In the genomic region with DNA sequence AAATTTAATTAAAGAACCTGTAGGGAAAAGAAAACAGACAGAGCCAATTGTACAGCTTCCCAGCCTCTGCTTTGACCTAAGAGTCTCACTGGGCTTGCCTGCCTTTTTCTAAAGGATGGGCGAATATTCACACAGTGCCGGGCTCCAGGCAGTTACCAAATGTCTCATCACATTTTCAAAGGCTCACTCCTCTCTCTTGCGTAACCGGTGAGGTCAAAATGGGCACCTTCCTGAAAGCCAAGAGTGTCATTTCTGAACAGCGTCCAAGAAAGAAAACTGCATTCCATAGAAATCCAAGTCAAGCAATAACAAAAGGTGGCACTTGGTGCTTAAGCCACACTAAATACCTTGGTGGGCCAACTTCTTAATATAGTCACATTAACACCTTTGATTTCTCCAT, we compare ENCODE assay signal across 12 cellular contexts. TPM values are rescaled to one million over a fixed set of nuclear protein-coding genes. Genes with fewer than 3 reads are reported as not detected.
DNase-seq lines count a peak whose midpoint lies in the region; ATAC-seq and TF ChIP-seq lines count a peak whose summit lies in the region.
"Had no signal": no experiment of that assay in that cellular context is flagged by ENCODE, and none has a peak within 500 bp of the region (broad histone marks: within the 10 kb centered on the region; RNA-seq: fewer than 3 reads in every experiment).

No MANE protein-coding gene starts in this region.

- ATAC-seq in body of pancreas (peak; percentile 61), HG03378 (IDR thresholded peaks at IDR 0.05; ENCODE audit: unreplicated experiment) (no peak)
- ATAC-seq: activated naive CD8-positive, alpha-beta T cell treated with anti-CD3 and anti-CD28 coated beads, Interleukin-2, amount 50 U/mL, for 24 hours had no signal

- H3K9me2 ChIP-seq in OCI-LY7 (ENCODE audit: insufficient read depth, low read length), result no peaks in the 10 kb centered on the region

- DNase-seq in LHCN-M2 (ENCODE audit: low read depth), result peak; percentile 89
- peak; percentile 15 to 47 (median 36) for DNase-seq in body of pancreas
- peak; percentile 75 for DNase-seq in kidney glomerular epithelial cell (lab: John Stamatoyannopoulos, UW)
- peak in 1 of 2 donors; percentile 78 for DNase-seq in suprapubic skin (ENCODE audit: low spot score in 2 of 2)
- no peak for DNase-seq in NCI-H748 (lab: John Stamatoyannopoulos, UW; ENCODE audit: unreplicated experiment)
- no peak for DNase-seq in OCI-LY7 (ENCODE audit: low spot score)
- no peak for DNase-seq in NCI-H146 (lab: John Stamatoyannopoulos, UW)
- DNase-seq: activated naive CD8-positive, alpha-beta T cell treated with anti-CD3 and anti-CD28 coated beads, Interleukin-2, amount 50 U/mL, for 24 hours; GOT3; NCI-H1092 treated with DMSO at 0.1 percent for 48 hours had no signal

- H3K27ac ChIP-seq in body of pancreas (peak overlapping the region; percentile 35 to 68 (median 50)), suprapubic skin (peak overlapping the region; percentile 93), OCI-LY7 (ENCODE audit: low read depth, low read length, poor library complexity, severe bottlenecking) (no peak overlapping the region)

- H3K4me2 ChIP-seq in OCI-LY7 (ENCODE audit: low read length), result no peak overlapping the region

- no peaks in the 10 kb centered on the region for H3K27me3 ChIP-seq in body of pancreas
- H3K27me3 ChIP-seq in suprapubic skin, result no peaks in the 10 kb centered on the region

- H4K20me1 ChIP-seq in OCI-LY7 (ENCODE audit: insufficient read depth, low read length), result no peaks in the 10 kb centered on the region

- no peak for TF ChIP-seq CTCF in body of pancreas (IDR thresholded peaks at IDR 0.05)
- no peak for TF ChIP-seq CTCF in suprapubic skin (IDR thresholded peaks at IDR 0.05)
- no peak for TF ChIP-seq CTCF in OCI-LY7 (conservative IDR thresholded peaks at IDR 0.05; ENCODE audit: low read length)

- WGBS in body of pancreas, 2 donors, result 30 to 49% methylated on average over 5 of the region's 5 CpGs
- 24% methylated on average over 5 of the region's 5 CpGs for WGBS in suprapubic skin

- no TSS peak for BruUV-seq in OCI-LY7 (replicated peaks; lab: Mats Ljungman, UMichigan)

- H3K4me3 ChIP-seq in body of pancreas, result no peak overlapping the region
- peak overlapping the region; percentile 64 for H3K4me3 ChIP-seq in suprapubic skin
- H3K4me3 ChIP-seq in OCI-LY7 (ENCODE audit: low read depth, low read length, poor library complexity, severe bottlenecking), result no peak overlapping the region

- CTCF ChIA-PET in OCI-LY7 (lab: Charles Lee; ENCODE audit: unreplicated experiment), result no interaction called here

- intact Hi-C loops in body of pancreas (cut with DNase I), result no loop called here
- intact Hi-C loops in OCI-LY7 (cut with micrococcal nuclease; ENCODE audit: unreplicated experiment), result no loop called here

- no peak for TF ChIP-seq EP300 in suprapubic skin (IDR thresholded peaks at IDR 0.05)

- H3K4me1 ChIP-seq in body of pancreas (peaks cover 29% of the 10 kb centered on the region), suprapubic skin (peaks cover 35% of the 10 kb centered on the region), OCI-LY7 (ENCODE audit: insufficient read depth, low read length, poor library complexity, severe bottlenecking) (no peaks in the 10 kb centered on the region)

- H3K9me3 ChIP-seq in body of pancreas (no peaks in the 10 kb centered on the region), suprapubic skin (no peaks in the 10 kb centered on the region), OCI-LY7 (ENCODE audit: low read length) (no peaks in the 10 kb centered on the region)

- H3K36me3 ChIP-seq in body of pancreas (replicated peaks in 1 of 2; ENCODE audit: insufficient read depth in 1 of 2, low read depth in 2 of 2) (no peaks in the 10 kb centered on the region), suprapubic skin (no peaks in the 10 kb centered on the region), OCI-LY7 (ENCODE audit: insufficient read depth, low read length) (no peaks in the 10 kb centered on the region)

- POLR2A ChIA-PET in OCI-LY7 (lab: Charles Lee), result no interaction called here

- H3K79me2 ChIP-seq in OCI-LY7 (ENCODE audit: insufficient read depth, low read depth, low read length), result no peaks in the 10 kb centered on the region

- no peak for TF ChIP-seq POLR2A in body of pancreas (IDR thresholded peaks at IDR 0.05)
- TF ChIP-seq POLR2A in suprapubic skin (IDR thresholded peaks at IDR 0.05), result no peak

- H2AFZ ChIP-seq in OCI-LY7 (ENCODE audit: low read length), result no peak overlapping the region

RNA-seq across cellular contexts. Expression of a gene that starts 0.7 kb away (rescaled TPM):
- total RNA-seq in LHCN-M2 (2014; rRNA removed), result 56.5 and 75.1 TPM in 2 replicates
- 15.7 TPM for polyA plus RNA-seq in LHCN-M2 (2012)
- total RNA-seq in body of pancreas, result 10 to 100 TPM in 1 of 2 donors, 1 to 10 TPM in 1; 8.0 to 13.5 TPM
- 100 to 1,000 TPM; 111 to 183 (median 138) TPM for total RNA-seq in suprapubic skin
- total RNA-seq in OCI-LY7 (2014; rRNA removed; shearing (Covaris generic)), result not detected in 2 replicates
- not detected in 2 replicates for total RNA-seq in OCI-LY7 (2022)
- total RNA-seq: T-helper 2 cell treated with Interferon-gamma antibody and Interleukin-4, amounts not matched to agents 100 ng/mL and 5 ng/mL, for 36 hours had no signal

Comparison
In these comparisons a context has a peak if more than half of its experiments do, and no peak if none do; other contexts are left out.
1. DNase-seq: peak in LHCN-M2 (single experiment), body of pancreas (4 of 4) and kidney glomerular epithelial cell (single experiment); none in NCI-H748 (single experiment), OCI-LY7 (single experiment) and NCI-H146 (single experiment).
2. RNA of a gene that starts 0.7 kb away (total RNA-seq): 111 to 183 TPM in suprapubic skin, 56.5 to 75.1 TPM in LHCN-M2 and 8.0 to 13.5 TPM in body of pancreas; not detected in OCI-LY7; every median in the first group is over 4 times any median in the second.